Comparison of ENCODE assay signal across 13 cellular contexts in the genomic region with DNA sequence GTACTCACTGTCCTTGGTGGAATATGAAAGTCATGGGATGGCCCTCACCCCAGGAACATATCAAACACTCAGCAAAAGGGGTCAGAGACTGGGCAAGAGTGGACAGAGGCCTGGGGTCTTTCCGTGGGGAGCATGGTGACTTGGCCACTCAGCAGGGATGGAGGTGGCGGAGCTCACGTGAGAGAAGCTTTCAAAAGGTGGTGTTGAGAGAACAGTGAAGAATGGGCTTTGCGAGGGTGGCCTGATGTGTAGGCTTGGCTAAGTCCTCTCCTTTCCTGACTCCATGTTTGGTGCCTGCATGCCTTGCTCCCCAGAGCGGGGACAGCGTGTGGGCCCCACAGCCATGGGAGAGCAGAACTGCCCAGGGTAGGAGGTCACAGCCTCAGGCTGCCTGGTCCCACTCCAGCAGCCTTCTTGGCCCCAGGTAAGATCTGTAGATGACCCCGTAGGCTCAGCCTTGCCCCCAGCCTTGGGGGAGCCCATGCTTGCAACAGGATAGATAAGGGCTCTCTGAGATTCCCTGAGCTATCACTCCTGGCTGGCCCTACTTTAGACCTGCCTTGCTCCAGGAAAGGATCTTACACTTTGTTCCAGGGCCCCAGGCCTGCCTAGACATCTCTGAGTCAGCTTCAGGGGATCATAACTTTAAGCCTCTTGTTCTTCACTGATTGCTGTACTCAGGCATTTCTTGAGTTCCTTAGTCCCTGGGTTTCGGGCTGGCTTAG. TPM values are rescaled to one million over a fixed set of nuclear protein-coding genes. Genes with fewer than 3 reads are reported as not detected.
DNase-seq lines count a peak whose midpoint lies in the region; ATAC-seq, FAIRE-seq and TF ChIP-seq lines count a peak whose summit lies in the region.
"Had no signal": no experiment of that assay in that cellular context is flagged by ENCODE, and none has a peak within 500 bp of the region (broad histone marks: within the 10 kb centered on the region; RNA-seq: fewer than 3 reads in every experiment).

No MANE protein-coding gene starts in this region.

- no peak for ATAC-seq in upper lobe of right lung

- H3K36me3 Mint-ChIP-seq in activated naive CD4-positive, alpha-beta T cell treated with anti-CD3 and anti-CD28 coated beads, Interleukin-2, amount 50 U/mL, for 24 hours: no peaks in the 10 kb centered on the region

- intact Hi-C loops in kidney (cut with DNase I) (loop anchor here (10.0 kb wide), 1 partner anchor 1015 kb away; no protein-coding TSS in a partner anchor), upper lobe of right lung (cut with DNase I) (loop anchor here (10.0 kb wide), 1 partner anchor 1025 kb away; no protein-coding TSS in a partner anchor)

- no peaks in the 10 kb centered on the region for H3K9me3 ChIP-seq in kidney (ENCODE audit: control insufficient read depth in 1 of 2, low read length in 2 of 2)
- H3K9me3 ChIP-seq in upper lobe of right lung: no peaks in the 10 kb centered on the region

- no peaks in the 10 kb centered on the region for H3K27me3 Mint-ChIP-seq in activated naive CD4-positive, alpha-beta T cell treated with anti-CD3 and anti-CD28 coated beads, Interleukin-2, amount 50 U/mL, for 24 hours

- TF ChIP-seq CTCF in kidney (IDR thresholded peaks at IDR 0.05; ENCODE audit: borderline replicate concordance, extremely low read depth, insufficient read depth) (no peak), upper lobe of right lung (IDR thresholded peaks at IDR 0.05) (no peak)

- peaks cover 26% of the 10 kb centered on the region for H3K4me1 Mint-ChIP-seq in activated naive CD4-positive, alpha-beta T cell treated with anti-CD3 and anti-CD28 coated beads, Interleukin-2, amount 50 U/mL, for 24 hours

- no peak for FAIRE-seq in kidney (lab: Jason Lieb, UNC)

- H3K4me3 ChIP-seq in kidney (ENCODE audit: low read length in 2 of 2) (no peak overlapping the region), upper lobe of right lung (no peak overlapping the region)

- H3K27ac Mint-ChIP-seq in activated naive CD4-positive, alpha-beta T cell treated with anti-CD3 and anti-CD28 coated beads, Interleukin-2, amount 50 U/mL, for 24 hours: peak overlapping the region; percentile 79

- H3K4me3 Mint-ChIP-seq in activated naive CD4-positive, alpha-beta T cell treated with anti-CD3 and anti-CD28 coated beads, Interleukin-2, amount 50 U/mL, for 24 hours: no peak overlapping the region
- H3K4me3 Mint-ChIP-seq: nephron had no signal

- H3K9ac ChIP-seq in kidney (ENCODE audit: low read length in 2 of 2): no peak overlapping the region

- no peaks in the 10 kb centered on the region for H3K4me1 ChIP-seq in kidney (ENCODE audit: control insufficient read depth in 1 of 2, insufficient read depth in 1 of 2, low read depth in 1 of 2, low read length in 2 of 2)
- H3K4me1 ChIP-seq in upper lobe of right lung: no peaks in the 10 kb centered on the region

- H3K27ac ChIP-seq in kidney (ENCODE audit: low read depth in 2 of 2, low read length in 2 of 2) (no peak overlapping the region), upper lobe of right lung (peak overlapping the region; percentile 76)

- no peak for DNase-seq in activated naive CD4-positive, alpha-beta T cell (lab: John Stamatoyannopoulos, UW)
- DNase-seq in activated CD8-positive, alpha-beta memory T cell treated with anti-CD3 and anti-CD28 coated beads, Interleukin-2, amount 50 U/mL, for 48 hours: peak; percentile 49
- peak; percentile 57 for DNase-seq in kidney
- no peak for DNase-seq in upper lobe of right lung
- no peak for DNase-seq in NCI-H2196 (lab: John Stamatoyannopoulos, UW; ENCODE audit: unreplicated experiment)
- DNase-seq in central memory CD4-positive, alpha-beta T cell: no peak
- no peak for DNase-seq in NCI-H2227 treated with DMSO at 0.1 percent for 48 hours (lab: John Stamatoyannopoulos, UW)
- DNase-seq: activated CD4-positive, alpha-beta T cell treated with anti-CD3 and anti-CD28 coated beads for 1 hour; erythroblast; GOT3; Karpas-422 had no signal

- H3K9me3 Mint-ChIP-seq in activated naive CD4-positive, alpha-beta T cell treated with anti-CD3 and anti-CD28 coated beads, Interleukin-2, amount 50 U/mL, for 24 hours: no peaks in the 10 kb centered on the region
- H3K9me3 Mint-ChIP-seq: nephron had no signal

- H3K36me3 ChIP-seq in kidney (ENCODE audit: control insufficient read depth in 1 of 2, insufficient read depth in 2 of 2, low read length in 2 of 2) (no peaks in the 10 kb centered on the region), upper lobe of right lung (no peaks in the 10 kb centered on the region)

- no peaks in the 10 kb centered on the region for H3K27me3 ChIP-seq in upper lobe of right lung

RNA-seq across cellular contexts. Expression of gene RPLP1, which starts 17.0 kb away (rescaled TPM):
- total RNA-seq in kidney (1,303 TPM), upper lobe of right lung (1,255 TPM)
- 2,805 TPM for polyA plus RNA-seq in kidney (ENCODE audit: insufficient read depth, low read depth, low replicate concordance)

RNA-seq across cellular contexts. Expression of gene KIF23, which starts 55.5 kb away (rescaled TPM):
- 2.5 TPM for total RNA-seq in kidney
- polyA plus RNA-seq in kidney (ENCODE audit: insufficient read depth, low read depth, low replicate concordance): 3.6 TPM
- 2.7 TPM for total RNA-seq in upper lobe of right lung

Comparison
In these comparisons a context has a peak if more than half of its experiments do, and no peak if none do; other contexts are left out.
1. DNase-seq: peak in activated CD8-positive, alpha-beta memory T cell treated with anti-CD3 and anti-CD28 coated beads, Interleukin-2, amount 50 U/mL, for 48 hours (single experiment) and kidney (single experiment); none in activated naive CD4-positive, alpha-beta T cell (0 of 4), upper lobe of right lung (single experiment), NCI-H2196 (single experiment), central memory CD4-positive, alpha-beta T cell (single experiment) and NCI-H2227 treated with DMSO at 0.1 percent for 48 hours (single experiment).